8 cellular contexts compared by ENCODE assay signal in genomic region chr5:111092062-111092853, GRCh38. TPM values are rescaled to one million over a fixed set of nuclear protein-coding genes. Genes with fewer than 3 reads are reported as not detected.
DNase-seq lines count a peak whose midpoint lies in the region; ATAC-seq and TF ChIP-seq lines count a peak whose summit lies in the region.

WDR36 (plus strand) TSS chr5:111092348; CDS start chr5:111092457, 109 bp downstream.

- peak; percentile 93 for DNase-seq in ELR (ENCODE audit: low read depth)
- peak; percentile 95 for DNase-seq in H9
- peak; percentile 90 for DNase-seq in M059J (ENCODE audit: low read depth)
- DNase-seq in activated T-helper 9 cell treated with anti-CD3 and anti-CD28 coated beads, Interleukin-2, amount 50 U/mL, for 16 hours (ENCODE audit: low read depth): peak; percentile 80
- DNase-seq in fibroblast of pulmonary artery (ENCODE audit: low read depth): peak; percentile 96
- DNase-seq in natural killer cell: peak; percentile 81
- DNase-seq in stimulated activated naive CD4-positive, alpha-beta T cell (lab: John Stamatoyannopoulos, UW): peak; percentile 79 to 93 (median 82)

- peak within 1 kb of the TSS; percentile 78 for H3K14ac ChIP-seq in H9 (ENCODE audit: insufficient read depth, low read length)

- no peak within 1 kb of the TSS for H2BK15ac ChIP-seq in H9 (ENCODE audit: low read depth, low read length)

- no peak within 1 kb of the TSS for H2BK5ac ChIP-seq in H9 (ENCODE audit: insufficient read length, low read length)

- H2AFZ ChIP-seq in H9 (ENCODE audit: low read length): peak within 1 kb of the TSS; percentile 25

- H2BK20ac ChIP-seq in H9 (ENCODE audit: low read depth, low read length, poor library complexity, severe bottlenecking): no peak within 1 kb of the TSS

- no peak within 1 kb of the TSS for H2BK12ac ChIP-seq in H9 (ENCODE audit: insufficient read length, low read depth, low read length)

- H3K23ac ChIP-seq in H9 (ENCODE audit: insufficient read length, low read depth, low read length): no peak within 1 kb of the TSS

- H2AK5ac ChIP-seq in H9 (ENCODE audit: insufficient read length, low read length): no peak within 1 kb of the TSS

- peak within 1 kb of the TSS; percentile 96 for H3K4me2 ChIP-seq in H9 (ENCODE audit: insufficient read depth, insufficient read length, low read length)

- H3K4me1 ChIP-seq in H9 (ENCODE audit: insufficient read depth, low read length): no peaks in the 10 kb centered on the region

- no peak within 1 kb of the TSS for H3T11ph ChIP-seq in H9 (ENCODE audit: low read length)

- no peak within 1 kb of the TSS for H3K56ac ChIP-seq in H9 (ENCODE audit: insufficient read length, low read depth, low read length)

- H3K27me3 ChIP-seq in H9 (ENCODE audit: insufficient read depth, low read length): peaks cover 3% of the 10 kb centered on the region; the same call in 1 of the 2 replicates

- peak within 1 kb of the TSS; percentile 73 for H4K5ac ChIP-seq in H9 (ENCODE audit: insufficient read length, low read depth, low read length)

- H3K23me2 ChIP-seq in H9 (ENCODE audit: insufficient read length, low read depth, low read length, poor library complexity, severe bottlenecking): peaks cover 8% of the 10 kb centered on the region

- H3K4me3 ChIP-seq in fibroblast of pulmonary artery (replicated peaks; ENCODE audit: low read depth, low read length): peak within 1 kb of the TSS; percentile 95

- H4K20me1 ChIP-seq in H9 (ENCODE audit: control insufficient read depth, insufficient read depth, insufficient read length): no peaks in the 10 kb centered on the region

- no peak within 1 kb of the TSS for H2BK120ac ChIP-seq in H9 (ENCODE audit: low read depth, low read length, poor library complexity, severe bottlenecking)

- peak within 1 kb of the TSS; percentile 68 for H3K18ac ChIP-seq in H9 (ENCODE audit: insufficient read length, low read depth, low read length)

- no peaks in the 10 kb centered on the region for H3K79me1 ChIP-seq in H9 (ENCODE audit: insufficient read depth, low read depth, low read length, poor library complexity, severe bottlenecking)

- intact Hi-C loops in natural killer cell (cut with micrococcal nuclease): loop anchor here (2.0 kb wide), 2 partner anchors 353 to 1069 kb away; partner anchors contain the start of gene SLC25A46

- ATAC-seq in natural killer cell: peak; percentile 94 to 99 (median 96)

- TF ChIP-seq CTCF in H9 (conservative IDR thresholded peaks at IDR 0.05): no peak
- TF ChIP-seq CTCF in fibroblast of pulmonary artery (IDR thresholded peaks at IDR 0.05; ENCODE audit: low read length, missing control alignments): no peak
- TF ChIP-seq CTCF in natural killer cell (IDR thresholded peaks at IDR 0.05): no peak

- H3K79me2 ChIP-seq in H9 (ENCODE audit: insufficient read depth, low read length): peaks cover 22% of the 10 kb centered on the region; the same call in 1 of the 2 replicates

- H4K8ac ChIP-seq in H9 (replicated peaks; ENCODE audit: insufficient read length, low read depth, low read length): no peak within 1 kb of the TSS

- peaks cover 15 to 38% (median 31%) of the 10 kb centered on the region in 3 experiments for H3K36me3 Mint-ChIP-seq in H9 (ENCODE audit: insufficient read depth in 1 of 3, low read depth in 3 of 3)
- no peaks in the 10 kb centered on the region for H3K36me3 Mint-ChIP-seq in natural killer cell

- H3K27ac ChIP-seq in H9 (ENCODE audit: insufficient read length, low read depth, low read length): no peak within 1 kb of the TSS

- H4K91ac ChIP-seq in H9 (ENCODE audit: insufficient read length, low read depth, low read length): no peak within 1 kb of the TSS

- no CpG with 5 or more reads among the region's 50 CpGs for WGBS in H9 (ENCODE audit: extremely low coverage, insufficient read length, low lambda C conversion rate)

- H3K4me3 Mint-ChIP-seq in H9: peak within 1 kb of the TSS; percentile 98 to 100
- H3K4me3 Mint-ChIP-seq in natural killer cell: peak within 1 kb of the TSS; percentile 94

- peaks cover 12 to 13% of the 10 kb centered on the region in 2 experiments for H3K4me1 Mint-ChIP-seq in H9
- peaks cover 30 to 39% of the 10 kb centered on the region in 2 donors for H3K4me1 Mint-ChIP-seq in natural killer cell

- no peaks in the 10 kb centered on the region for H3K9me3 ChIP-seq in H9 (ENCODE audit: control insufficient read depth, low read depth, low read length)

- H3K9me3 Mint-ChIP-seq in H9: peaks cover 16 to 17% of the 10 kb centered on the region in 2 experiments
- no peaks in the 10 kb centered on the region for H3K9me3 Mint-ChIP-seq in natural killer cell

- H3K9ac ChIP-seq in H9 (ENCODE audit: extremely low read depth, insufficient read length, low read length): peak within 1 kb of the TSS; percentile 89

- peak; percentile 90 for TF ChIP-seq POLR2A in Raji (IDR thresholded peaks at IDR 0.05; ENCODE audit: insufficient read depth, low read depth, low read length)

- peaks cover 20% of the 10 kb centered on the region for H3K27me3 Mint-ChIP-seq in H9 (ENCODE audit: low read depth)
- H3K27me3 Mint-ChIP-seq in natural killer cell (ENCODE audit: low read depth in 2 of 2): peaks cover 0 to 17% of the 10 kb centered on the region in 2 donors

- H3K4ac ChIP-seq in H9 (ENCODE audit: low read depth, low read length): no peak within 1 kb of the TSS

- peak within 1 kb of the TSS in 2 of 3 experiments; percentile 93 to 94; a peak in 6 of 7 replicates for H3K27ac Mint-ChIP-seq in H9
- peak within 1 kb of the TSS; percentile 91 to 96 for H3K27ac Mint-ChIP-seq in natural killer cell

RNA-seq across cellular contexts. Expression of gene WDR36, which starts in this region (rescaled TPM):
- 41.3 and 42.0 TPM in 2 replicates for total RNA-seq in H9 (2021)
- 25.3 and 39.0 TPM in 2 replicates for total RNA-seq in M059J (2014; rRNA removed; shearing (Covaris generic))
- 10 to 100 TPM; 23.0 to 24.8 (median 23.9) TPM for total RNA-seq in natural killer cell
